ENCODE assay signal across 8 cellular contexts in genomic region chr4:930827-931193, GRCh38. TPM values are rescaled to one million over a fixed set of nuclear protein-coding genes. Genes with fewer than 3 reads are reported as not detected.
DNase-seq lines count a peak whose midpoint lies in the region; ATAC-seq and TF ChIP-seq lines count a peak whose summit lies in the region.

No MANE protein-coding gene starts in this region.

- in situ Hi-C loops in ACHN (cut with HindIII; ENCODE audit: low pct_ligation_motif_present, low pct_unique_long_range_greater_than_20kb, low sequenced_read_pairs), result no loop called here

- peak overlapping the region; percentile 33 to 63 for H3K4me3 ChIP-seq in DND-41 (ENCODE audit: low read depth in 1 of 2, low read length in 2 of 2)
- H3K4me3 ChIP-seq in OCI-LY7 (ENCODE audit: low read depth, low read length, poor library complexity, severe bottlenecking), result peak overlapping the region; percentile 93
- peak overlapping the region; percentile 79 for H3K4me3 ChIP-seq in ovary

- POLR2A ChIA-PET in OCI-LY7 (lab: Charles Lee), result interaction anchor here (1.9 kb wide), 1 partner anchor 9 kb away, joined by 5 read pairs; no protein-coding TSS in a partner anchor

- H2AFZ ChIP-seq in DND-41 (ENCODE audit: low read depth, low read length) (no peak overlapping the region), OCI-LY7 (ENCODE audit: low read length) (no peak overlapping the region)

- no peaks in the 10 kb centered on the region for H3K9me3 ChIP-seq in DND-41 (ENCODE audit: insufficient read depth, low read length, severe bottlenecking)
- no peaks in the 10 kb centered on the region for H3K9me3 ChIP-seq in OCI-LY7 (ENCODE audit: low read length)
- no peaks in the 10 kb centered on the region for H3K9me3 ChIP-seq in ovary

- no TSS peak for BruUV-seq in OCI-LY7 (replicated peaks; lab: Mats Ljungman, UMichigan)

- DNase-seq in DND-41 (no peak), OCI-LY7 (ENCODE audit: low spot score) (no peak), epithelial cell of prostate (ENCODE audit: low read depth, low spot score) (no peak), ovary (peak in 1 of 5 donors; percentile 8), occipital lobe (lab: John Stamatoyannopoulos, UW) (no peak), NK-92 (lab: John Stamatoyannopoulos, UW; ENCODE audit: unreplicated experiment) (no peak), ACHN (no peak)

- H3K79me2 ChIP-seq in DND-41 (ENCODE audit: insufficient read depth, low read length), result peaks cover 70% of the 10 kb centered on the region
- H3K79me2 ChIP-seq in OCI-LY7 (ENCODE audit: insufficient read depth, low read depth, low read length), result peaks cover 42% of the 10 kb centered on the region

- H3K9ac ChIP-seq in DND-41 (ENCODE audit: low read depth, low read length), result peak overlapping the region; percentile 97

- H4K20me1 ChIP-seq in DND-41 (ENCODE audit: insufficient read depth, low read length) (peaks cover 42% of the 10 kb centered on the region), OCI-LY7 (ENCODE audit: insufficient read depth, low read length) (peaks cover 20% of the 10 kb centered on the region)

- CTCF ChIA-PET in OCI-LY7 (lab: Charles Lee; ENCODE audit: unreplicated experiment), result no interaction called here

- no peaks in the 10 kb centered on the region for H3K9me2 ChIP-seq in OCI-LY7 (ENCODE audit: insufficient read depth, low read length)

- H3K27ac ChIP-seq in DND-41 (ENCODE audit: low read length) (peak overlapping the region; percentile 97), OCI-LY7 (ENCODE audit: low read depth, low read length, poor library complexity, severe bottlenecking) (no peak overlapping the region), epithelial cell of prostate (peak overlapping the region; percentile 81), ovary (no peak overlapping the region)

- no peak for TF ChIP-seq EP300 in ovary (IDR thresholded peaks at IDR 0.05)

- H3K27me3 ChIP-seq in DND-41 (ENCODE audit: insufficient read depth, low read length, poor library complexity) (no peaks in the 10 kb centered on the region), ovary (no peaks in the 10 kb centered on the region)

- H3K4me2 ChIP-seq in DND-41 (ENCODE audit: insufficient read depth, low read length) (peak overlapping the region; percentile 76), OCI-LY7 (ENCODE audit: low read length) (peak overlapping the region; percentile 89)

- TF ChIP-seq POLR2A in ovary (IDR thresholded peaks at IDR 0.05), result no peak

- intact Hi-C loops in OCI-LY7 (cut with micrococcal nuclease; ENCODE audit: unreplicated experiment), result no loop called here
- intact Hi-C loops in ovary (cut with DNase I), result no loop called here

- H3K36me3 ChIP-seq in DND-41 (ENCODE audit: insufficient read depth, low read length) (peaks cover 12% of the 10 kb centered on the region), OCI-LY7 (ENCODE audit: insufficient read depth, low read length) (peaks cover 5% of the 10 kb centered on the region; the same call in 1 of the 2 replicates), ovary (no peaks in the 10 kb centered on the region)

- 55 to 59% (median 57%) methylated on average over 7 of the region's 7 CpGs for WGBS in ovary, 3 donors

- H3K4me1 ChIP-seq in DND-41 (ENCODE audit: insufficient read depth, low read length) (peaks cover 36% of the 10 kb centered on the region), OCI-LY7 (ENCODE audit: insufficient read depth, low read length, poor library complexity, severe bottlenecking) (peaks cover 43% of the 10 kb centered on the region), ovary (ENCODE audit: insufficient read depth) (peaks cover 10% of the 10 kb centered on the region)

- TF ChIP-seq CTCF in DND-41 (IDR thresholded peaks at IDR 0.05; ENCODE audit: borderline replicate concordance, extremely low read depth, low read length, poor library complexity, severe bottlenecking) (no peak), OCI-LY7 (conservative IDR thresholded peaks at IDR 0.05; ENCODE audit: low read length) (no peak), ovary (IDR thresholded peaks at IDR 0.05) (no peak)

- ATAC-seq in DND-41 (ENCODE audit: insufficient read depth, low read depth) (no peak), GM21786 (IDR thresholded peaks at IDR 0.05; ENCODE audit: unreplicated experiment) (no peak)

RNA-seq across cellular contexts. Expression of gene GAK, which starts 1.3 kb away (rescaled TPM):
- total RNA-seq in OCI-LY7 (2014; rRNA removed; shearing (Covaris generic)), result 77.5 and 86.1 TPM in 2 replicates
- total RNA-seq in OCI-LY7 (2022) (107 and 111 TPM in 2 replicates), ovary (10 to 100 TPM; 54.1 to 95.4 (median 76.2) TPM), occipital lobe (45.2 TPM)
- polyA plus RNA-seq in ovary, result 10 to 100 TPM; 30.7 to 66.8 TPM

RNA-seq across cellular contexts. Expression of gene TMEM175, which starts 1.4 kb away (rescaled TPM):
- total RNA-seq in OCI-LY7 (2014; rRNA removed; shearing (Covaris generic)), result 7.1 and 12.5 TPM in 2 replicates
- 31.9 and 33.1 TPM in 2 replicates for total RNA-seq in OCI-LY7 (2022)
- 10 to 100 TPM; 10.6 to 28.4 (median 21.2) TPM for total RNA-seq in ovary
- 10 to 100 TPM; 10.9 to 25.1 TPM for polyA plus RNA-seq in ovary
- 30.3 TPM for total RNA-seq in occipital lobe

RNA-seq across cellular contexts. Expression of gene DGKQ, which starts 42.6 kb away (rescaled TPM):
- 8.6 and 11.3 TPM in 2 replicates for total RNA-seq in OCI-LY7 (2014; rRNA removed; shearing (Covaris generic))
- total RNA-seq in OCI-LY7 (2022), result 13.0 and 15.2 TPM in 2 replicates
- total RNA-seq in ovary, result 10 to 100 TPM in 2 of 7 donors, 1 to 10 TPM in 5; 5.5 to 12.9 (median 7.0) TPM
- 1 to 10 TPM in 1 of 2 donors, under 1 TPM in 1; 0.53 to 5.7 TPM for polyA plus RNA-seq in ovary
- total RNA-seq in occipital lobe, result 6.7 TPM

RNA-seq across cellular contexts. Expression of gene IDUA, which starts 56.0 kb away (rescaled TPM):
- total RNA-seq in OCI-LY7 (2014; rRNA removed; shearing (Covaris generic)), result 9.3 and 15.7 TPM in 2 replicates
- 10.4 and 12.3 TPM in 2 replicates for total RNA-seq in OCI-LY7 (2022)
- 10 to 100 TPM; 13.9 to 49.1 (median 33.9) TPM for total RNA-seq in ovary
- 10 to 100 TPM in 1 of 2 donors, 1 to 10 TPM in 1; 3.1 to 17.2 TPM for polyA plus RNA-seq in ovary
- 6.9 TPM for total RNA-seq in occipital lobe

Comparison
In these comparisons a context has a peak if more than half of its experiments do, and no peak if none do; other contexts are left out.
1. H3K27ac ChIP-seq: peak in DND-41 (single experiment) and epithelial cell of prostate (single experiment); none in OCI-LY7 (single experiment) and ovary (0 of 2).
2. Peak in every context shown above with its lines, with median percentiles within 50 percentile points of each other: H3K4me3 ChIP-seq.